Comparison of ENCODE assay signal across 25 cellular contexts in the genomic region with DNA sequence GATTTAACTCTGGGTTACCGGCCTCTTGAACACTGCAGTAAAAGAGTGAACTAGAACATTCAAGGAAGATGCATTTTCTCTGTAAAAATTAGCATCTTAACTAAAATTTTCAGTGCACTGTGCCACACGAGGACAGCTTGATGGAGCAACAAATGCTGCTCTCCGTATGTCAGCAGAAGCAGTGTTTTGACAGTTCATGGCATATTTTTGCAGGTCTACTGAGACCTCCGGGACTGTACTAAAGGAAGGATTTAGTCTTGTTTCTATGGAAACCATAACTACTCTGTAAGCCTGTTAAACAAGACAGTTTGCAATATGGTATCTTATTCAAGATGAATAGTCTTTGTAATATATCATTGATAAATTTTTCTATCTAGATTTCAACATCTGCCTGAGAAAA.
"Had no signal": no experiment of that assay in that cellular context is flagged by ENCODE, and none has a peak within 500 bp of the region (broad histone marks: within the 10 kb centered on the region; RNA-seq: fewer than 3 reads in every experiment).

No MANE protein-coding gene starts in this region.

- H3K27me3 ChIP-seq: esophagus muscularis mucosa, gastroesophageal sphincter, pancreas, spleen had no signal

- H3K4me3 Mint-ChIP-seq: immature natural killer cell; memory B cell; mesothelial cell of epicardium; natural killer cell treated with Interleukin-12 subunit alpha and Interleukin-12 subunit beta and Interleukin-15 and Interleukin-18, amount 100 ng/mL, for 72 hours; stimulated activated memory B cell treated with anti-CD40 and anti-IgM and Interleukin-4, amounts not matched to agents 10 μg/mL and 1 μg/mL and 100 μg/mL, for 72 hours; stimulated activated naive CD8-positive, alpha-beta T cell treated with anti-CD3 and anti-CD28 coated beads, Interleukin-15, Interleukin-2, amounts not matched to agents 100 ng/mL and 50 ng/mL, for 24 hours had no signal

- DNase-seq: effector memory CD4-positive, alpha-beta T cell; glutamatergic neuron; immature natural killer cell; kidney; left cardiac atrium; left ventricle myocardium inferior; lower lobe of right lung; occipital lobe; pancreas; spleen; stimulated activated CD4-positive, alpha-beta T cell treated with anti-CD3 and anti-CD28 coated beads, Interleukin-15, amount 100 ng/mL, for 24 hours; stimulated activated CD4-positive, alpha-beta T cell treated with anti-CD3 and anti-CD28 coated beads, Interleukin-1b, Interleukin-23, amount 100 ng/mL, for 48 hours; stimulated activated CD4-positive, alpha-beta T cell treated with anti-CD3 and anti-CD28 coated beads, Interleukin-4, amount 100 ng/mL, for 24 hours; trophoblast cell had no signal

- H3K9me3 ChIP-seq: lower lobe of right lung, pancreas, thoracic aorta had no signal

- H3K4me3 ChIP-seq: esophagus muscularis mucosa, gastroesophageal sphincter, left ventricle myocardium inferior, lower lobe of right lung, pancreas, spleen, thoracic aorta had no signal

- H3K27ac Mint-ChIP-seq: immature natural killer cell; memory B cell; mesothelial cell of epicardium; natural killer cell treated with Interleukin-12 subunit alpha and Interleukin-12 subunit beta and Interleukin-15 and Interleukin-18, amount 100 ng/mL, for 72 hours; progenitor cell of endocrine pancreas; stimulated activated memory B cell treated with anti-CD40 and anti-IgM and Interleukin-4, amounts not matched to agents 10 μg/mL and 1 μg/mL and 100 μg/mL, for 72 hours; stimulated activated naive CD8-positive, alpha-beta T cell treated with anti-CD3 and anti-CD28 coated beads, Interleukin-15, Interleukin-2, amounts not matched to agents 100 ng/mL and 50 ng/mL, for 24 hours had no signal

- FAIRE-seq: endometrium, kidney, pancreas had no signal

- H3K9me3 Mint-ChIP-seq: stimulated activated naive CD8-positive, alpha-beta T cell treated with anti-CD3 and anti-CD28 coated beads, Interleukin-15, Interleukin-2, amounts not matched to agents 100 ng/mL and 50 ng/mL, for 24 hours had no signal

- H3K36me3 ChIP-seq: esophagus muscularis mucosa, gastroesophageal sphincter, left ventricle myocardium inferior, lower lobe of right lung, pancreas, spleen, thoracic aorta had no signal

- H3K27ac ChIP-seq: esophagus muscularis mucosa, gastroesophageal sphincter, left ventricle myocardium inferior, lower lobe of right lung, pancreas, spleen, thoracic aorta had no signal

- H3K4me1 ChIP-seq: esophagus muscularis mucosa, gastroesophageal sphincter, left ventricle myocardium inferior, lower lobe of right lung, pancreas, spleen had no signal

- H3K36me3 Mint-ChIP-seq: immature natural killer cell; memory B cell; natural killer cell treated with Interleukin-12 subunit alpha and Interleukin-12 subunit beta and Interleukin-15 and Interleukin-18, amount 100 ng/mL, for 72 hours; stimulated activated memory B cell treated with anti-CD40 and anti-IgM and Interleukin-4, amounts not matched to agents 10 μg/mL and 1 μg/mL and 100 μg/mL, for 72 hours had no signal

- H3K4me1 Mint-ChIP-seq: immature natural killer cell; memory B cell; stimulated activated memory B cell treated with anti-CD40 and anti-IgM and Interleukin-4, amounts not matched to agents 10 μg/mL and 1 μg/mL and 100 μg/mL, for 72 hours had no signal

- H3K27me3 Mint-ChIP-seq: memory B cell; natural killer cell treated with Interleukin-12 subunit alpha and Interleukin-12 subunit beta and Interleukin-15 and Interleukin-18, amount 100 ng/mL, for 72 hours; progenitor cell of endocrine pancreas; stimulated activated memory B cell treated with anti-CD40 and anti-IgM and Interleukin-4, amounts not matched to agents 10 μg/mL and 1 μg/mL and 100 μg/mL, for 72 hours; stimulated activated naive CD8-positive, alpha-beta T cell treated with anti-CD3 and anti-CD28 coated beads, Interleukin-15, Interleukin-2, amounts not matched to agents 100 ng/mL and 50 ng/mL, for 24 hours had no signal

- ATAC-seq: gastroesophageal sphincter; left cardiac atrium; lower lobe of right lung; natural killer cell treated with Interleukin-12 subunit alpha and Interleukin-12 subunit beta and Interleukin-15 and Interleukin-18, amount 100 ng/mL, for 72 hours; pancreas; sciatic nerve; stimulated activated memory B cell treated with anti-CD40 and anti-IgM and Interleukin-4, amounts not matched to agents 10 μg/mL and 1 μg/mL and 100 μg/mL, for 72 hours had no signal
